In genomic region chr5:127766556-127767335, GRCh38 we compare ENCODE assay signal across 23 cellular contexts.
DNase-seq lines count a peak whose midpoint lies in the region; ATAC-seq and TF ChIP-seq lines count a peak whose summit lies in the region.
"Had no signal": no experiment of that assay in that cellular context is flagged by ENCODE, and none has a peak within 500 bp of the region (broad histone marks: within the 10 kb centered on the region; RNA-seq: fewer than 3 reads in every experiment).

No MANE protein-coding gene starts in this region.

- no peak for DNase-seq in left ventricle myocardium inferior
- DNase-seq in cardiac septum (ENCODE audit: low spot score) = no peak
- no peak for DNase-seq in endothelial cell (ENCODE audit: low spot score)
- DNase-seq in NCI-H1105 treated with DMSO at 0.1 percent for 48 hours (lab: John Stamatoyannopoulos, UW) = no peak
- no peak for DNase-seq in SHP77 (lab: John Stamatoyannopoulos, UW)
- DNase-seq: activated CD4-positive, CD25-positive, alpha-beta regulatory T cell treated with anti-CD3 and anti-CD28 coated beads, Interleukin-2, amount 50 U/mL, for 72 hours; activated naive CD8-positive, alpha-beta T cell treated with anti-CD3 and anti-CD28 coated beads, Interleukin-2, amount 10 ng/mL, durations not matched to agents 7 days and 5 days; CD4-positive, CD25-positive, alpha-beta regulatory T cell; DMS 273 treated with DMSO at 0.1 percent for 48 hours; glutamatergic neuron; HCEC 1CT; naive thymus-derived CD4-positive, alpha-beta T cell; NCI-H2029 treated with DMSO at 0.1 percent for 48 hours; NCI-H446; NK-92 treated with Interleukin-12 subunit alpha and Interleukin-12 subunit beta, amount 100 ng/mL, for 24 hours; psoas muscle had no signal

- peak overlapping the region; percentile 21 for H3K4me3 Mint-ChIP-seq in endothelial cell (ENCODE audit: unreplicated experiment)
- H3K4me3 Mint-ChIP-seq: activated naive CD8-positive, alpha-beta T cell treated with anti-CD3 and anti-CD28 coated beads, Interleukin-2, amount 10 ng/mL, durations not matched to agents 7 days and 5 days; CD4-positive, CD25-positive, alpha-beta regulatory T cell; naive thymus-derived CD4-positive, alpha-beta T cell had no signal

- H3K9me3 ChIP-seq in left ventricle myocardium inferior (replicated peaks) (no peaks in the 10 kb centered on the region), mesodermal cell (ENCODE audit: control insufficient read depth, low read length) (no peaks in the 10 kb centered on the region)
- H3K9me3 ChIP-seq: psoas muscle, suprapubic skin, vagina had no signal

- H3K4me1 ChIP-seq in left ventricle myocardium inferior (peaks cover 19% of the 10 kb centered on the region), mesodermal cell (ENCODE audit: control insufficient read depth, insufficient read depth, low read length, poor library complexity, severe bottlenecking) (peaks cover 4% of the 10 kb centered on the region)
- H3K4me1 ChIP-seq: psoas muscle, suprapubic skin, vagina had no signal

- no peaks in the 10 kb centered on the region for H3K27me3 ChIP-seq in left ventricle myocardium inferior (ENCODE audit: low read depth)
- H3K27me3 ChIP-seq: suprapubic skin, vagina had no signal

- ATAC-seq in GM21723 (IDR thresholded peaks at IDR 0.05; ENCODE audit: unreplicated experiment) (no peak), GM19328 (IDR thresholded peaks at IDR 0.05; ENCODE audit: unreplicated experiment) (no peak)
- ATAC-seq: naive thymus-derived CD4-positive, alpha-beta T cell; psoas muscle had no signal

- no peak for TF ChIP-seq CTCF in left ventricle myocardium inferior (IDR thresholded peaks at IDR 0.05; ENCODE audit: borderline replicate concordance)
- TF ChIP-seq CTCF in endothelial cell (IDR thresholded peaks at IDR 0.05; ENCODE audit: unreplicated experiment) = no peak

- intact Hi-C loops in left ventricle myocardium inferior (cut with micrococcal nuclease) = no loop called here
- intact Hi-C loops in cardiac septum (cut with DNase I) = loop anchor here (10.0 kb wide), 1 partner anchor 108 kb away; no protein-coding TSS in a partner anchor

- no peaks in the 10 kb centered on the region for H3K9me3 Mint-ChIP-seq in endothelial cell (ENCODE audit: unreplicated experiment)
- H3K9me3 Mint-ChIP-seq: activated naive CD8-positive, alpha-beta T cell treated with anti-CD3 and anti-CD28 coated beads, Interleukin-2, amount 10 ng/mL, durations not matched to agents 7 days and 5 days; CD4-positive, CD25-positive, alpha-beta regulatory T cell had no signal

- H3K4me1 Mint-ChIP-seq in endothelial cell (ENCODE audit: unreplicated experiment) = peaks cover 37% of the 10 kb centered on the region
- H3K4me1 Mint-ChIP-seq: activated naive CD8-positive, alpha-beta T cell treated with anti-CD3 and anti-CD28 coated beads, Interleukin-2, amount 10 ng/mL, durations not matched to agents 7 days and 5 days; CD4-positive, CD25-positive, alpha-beta regulatory T cell; naive thymus-derived CD4-positive, alpha-beta T cell had no signal

- peak overlapping the region; percentile 28 for H3K27ac ChIP-seq in left ventricle myocardium inferior (replicated peaks)
- peak overlapping the region; percentile 85 for H3K27ac ChIP-seq in mesodermal cell (ENCODE audit: low read depth, low read length, severe bottlenecking)
- H3K27ac ChIP-seq: HL-60, psoas muscle, suprapubic skin, vagina had no signal

- peak overlapping the region; percentile 93 for H3K27ac Mint-ChIP-seq in endothelial cell (ENCODE audit: unreplicated experiment)
- H3K27ac Mint-ChIP-seq: activated naive CD8-positive, alpha-beta T cell treated with anti-CD3 and anti-CD28 coated beads, Interleukin-2, amount 10 ng/mL, durations not matched to agents 7 days and 5 days; CD4-positive, CD25-positive, alpha-beta regulatory T cell; naive thymus-derived CD4-positive, alpha-beta T cell had no signal

- 83 to 100% methylated on average over 2 of the region's 5 CpGs for WGBS in mesodermal cell (ENCODE audit: insufficient coverage in 2 of 2), 2 experiments

- H3K4me3 ChIP-seq in left ventricle myocardium inferior (no peak overlapping the region), mesodermal cell (ENCODE audit: extremely low read depth, insufficient read depth, low read length, poor library complexity, severe bottlenecking) (no peak overlapping the region)
- H3K4me3 ChIP-seq: lung, psoas muscle, suprapubic skin, vagina had no signal

- H3K36me3 Mint-ChIP-seq in endothelial cell (ENCODE audit: low read depth, unreplicated experiment) = no peaks in the 10 kb centered on the region
- H3K36me3 Mint-ChIP-seq: activated naive CD8-positive, alpha-beta T cell treated with anti-CD3 and anti-CD28 coated beads, Interleukin-2, amount 10 ng/mL, durations not matched to agents 7 days and 5 days; CD4-positive, CD25-positive, alpha-beta regulatory T cell; naive thymus-derived CD4-positive, alpha-beta T cell had no signal

- H3K27me3 Mint-ChIP-seq in endothelial cell (ENCODE audit: unreplicated experiment) = peaks cover 2% of the 10 kb centered on the region

- H3K36me3 ChIP-seq in left ventricle myocardium inferior (no peaks in the 10 kb centered on the region), mesodermal cell (ENCODE audit: control insufficient read depth, insufficient read depth, low read length) (no peaks in the 10 kb centered on the region)
- H3K36me3 ChIP-seq: suprapubic skin, vagina had no signal
